In genomic region chr7:77979219-77979618, GRCh38 we compare ENCODE assay signal across 21 cellular contexts.
"Had no signal": no experiment of that assay in that cellular context is flagged by ENCODE, and none has a peak within 500 bp of the region (broad histone marks: within the 10 kb centered on the region; RNA-seq: fewer than 3 reads in every experiment).

No MANE protein-coding gene starts in this region.

- H3K9me3 ChIP-seq: tibial nerve, vagina had no signal

- H3K36me3 Mint-ChIP-seq: naive thymus-derived CD8-positive, alpha-beta T cell had no signal

- DNase-seq: activated CD4-positive, alpha-beta T cell treated with anti-CD3 and anti-CD28 coated beads, Interleukin-2, amount 50 U/mL, for 4 hours; activated naive CD4-positive, alpha-beta T cell treated with Interleukin-2 at 50 U/mL for 16 hours; aorta; dermis blood vessel endothelial cell; effector memory CD8-positive, alpha-beta T cell; hippocampal formation; kidney glomerular epithelial cell; left ventricle myocardium superior; mesenchymal stem cell; naive thymus-derived CD8-positive, alpha-beta T cell; posterior cingulate gyrus; stimulated activated CD4-positive, alpha-beta T cell treated with anti-CD3 and anti-CD28 coated beads, Interleukin-15, amount 100 ng/mL, for 24 hours; stimulated activated CD4-positive, alpha-beta T cell treated with anti-CD3 and anti-CD28 coated beads, Interleukin-4, amount 100 ng/mL, for 1 hour; stimulated activated CD8-positive, alpha-beta memory T cell treated with anti-CD3 and anti-CD28 coated beads, Interleukin-4, amount 100 ng/mL, for 48 hours; stimulated activated naive CD4-positive, alpha-beta T cell treated with Interleukin-2 at 50 U/mL for 16 hours; substantia nigra had no signal

- H3K4me1 ChIP-seq: tibial nerve, vagina had no signal

- H3K4me3 Mint-ChIP-seq: activated T-helper 17 cell treated with anti-CD3 and anti-CD28 coated beads, Interleukin-2, amount 50 U/mL, for 72 hours; effector memory CD8-positive, alpha-beta T cell; naive thymus-derived CD8-positive, alpha-beta T cell had no signal

- H3K27ac Mint-ChIP-seq: activated T-helper 17 cell treated with anti-CD3 and anti-CD28 coated beads, Interleukin-2, amount 50 U/mL, for 72 hours; naive thymus-derived CD8-positive, alpha-beta T cell had no signal

- H3K27me3 Mint-ChIP-seq: activated T-helper 17 cell treated with anti-CD3 and anti-CD28 coated beads, Interleukin-2, amount 50 U/mL, for 72 hours had no signal

- H3K27me3 ChIP-seq: tibial nerve, vagina had no signal

- H3K9me3 Mint-ChIP-seq: activated T-helper 17 cell treated with anti-CD3 and anti-CD28 coated beads, Interleukin-2, amount 50 U/mL, for 72 hours; effector memory CD8-positive, alpha-beta T cell; naive thymus-derived CD8-positive, alpha-beta T cell had no signal

- ATAC-seq: activated T-helper 17 cell treated with anti-CD3 and anti-CD28 coated beads, Interleukin-2, amount 50 U/mL, for 72 hours; effector memory CD8-positive, alpha-beta T cell; left ventricle myocardium superior; naive thymus-derived CD8-positive, alpha-beta T cell had no signal

- H3K36me3 ChIP-seq: tibial nerve, vagina had no signal

- H3K4me3 ChIP-seq: skin epidermis, tibial nerve, vagina had no signal

- H3K27ac ChIP-seq: epithelial cell of prostate, skin epidermis, tibial nerve, vagina had no signal
